In the genomic region with DNA sequence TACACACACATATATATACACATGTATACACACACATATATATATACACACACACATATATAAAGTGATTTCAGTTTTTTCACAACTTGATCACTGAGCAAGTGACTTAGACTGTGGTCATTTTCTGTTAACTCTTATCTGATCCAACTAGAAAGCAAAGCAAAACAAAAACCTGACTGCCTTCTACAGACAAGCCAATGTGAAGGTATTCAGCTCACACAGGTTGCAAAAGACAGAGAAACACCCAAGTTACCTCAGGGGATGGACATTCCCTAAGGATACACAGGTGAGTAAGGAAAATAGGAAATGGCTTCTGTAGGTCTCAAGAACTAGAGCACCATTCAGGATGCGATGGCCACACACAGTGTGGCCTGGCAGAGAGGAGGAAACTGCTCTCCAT, we compare ENCODE assay signal across 13 cellular contexts.
"Had no signal": no experiment of that assay in that cellular context is flagged by ENCODE, and none has a peak within 500 bp of the region (broad histone marks: within the 10 kb centered on the region; RNA-seq: fewer than 3 reads in every experiment).

No MANE protein-coding gene starts in this region.

- H3K36me3 Mint-ChIP-seq: memory B cell had no signal

- H3K4me3 Mint-ChIP-seq: memory B cell had no signal

- H3K9me3 ChIP-seq: ascending aorta, heart right ventricle, left lung, thyroid gland, vagina had no signal

- H3K27ac Mint-ChIP-seq: memory B cell had no signal

- H3K4me3 ChIP-seq: ascending aorta, heart right ventricle, left lung, skin epidermis, thyroid gland, vagina had no signal

- DNase-seq: activated CD4-positive, alpha-beta T cell treated with anti-CD3 and anti-CD28 coated beads for 48 hours; activated CD8-positive, alpha-beta memory T cell treated with anti-CD3 and anti-CD28 coated beads for 24 hours; activated effector memory CD4-positive, alpha-beta T cell treated with anti-CD3 and anti-CD28 coated beads, Interleukin-2, amount 50 U/mL, for 16 hours; heart right ventricle; left lung; stimulated activated CD4-positive, alpha-beta T cell treated with anti-CD3 and anti-CD28 coated beads, Interleukin-4, amount 100 ng/mL, for 4 hours; SW 1271; T-helper 9 cell; thyroid gland had no signal

- ATAC-seq: heart right ventricle, left lung had no signal

- H3K9me3 Mint-ChIP-seq: memory B cell had no signal

- H3K36me3 ChIP-seq: ascending aorta, heart right ventricle, left lung, thyroid gland, vagina had no signal

- H3K27me3 ChIP-seq: ascending aorta, heart right ventricle, left lung, thyroid gland, vagina had no signal

- H3K27ac ChIP-seq: ascending aorta, left lung, skin epidermis, vagina had no signal
